Comparison of ENCODE assay signal across 8 cellular contexts in the genomic region with DNA sequence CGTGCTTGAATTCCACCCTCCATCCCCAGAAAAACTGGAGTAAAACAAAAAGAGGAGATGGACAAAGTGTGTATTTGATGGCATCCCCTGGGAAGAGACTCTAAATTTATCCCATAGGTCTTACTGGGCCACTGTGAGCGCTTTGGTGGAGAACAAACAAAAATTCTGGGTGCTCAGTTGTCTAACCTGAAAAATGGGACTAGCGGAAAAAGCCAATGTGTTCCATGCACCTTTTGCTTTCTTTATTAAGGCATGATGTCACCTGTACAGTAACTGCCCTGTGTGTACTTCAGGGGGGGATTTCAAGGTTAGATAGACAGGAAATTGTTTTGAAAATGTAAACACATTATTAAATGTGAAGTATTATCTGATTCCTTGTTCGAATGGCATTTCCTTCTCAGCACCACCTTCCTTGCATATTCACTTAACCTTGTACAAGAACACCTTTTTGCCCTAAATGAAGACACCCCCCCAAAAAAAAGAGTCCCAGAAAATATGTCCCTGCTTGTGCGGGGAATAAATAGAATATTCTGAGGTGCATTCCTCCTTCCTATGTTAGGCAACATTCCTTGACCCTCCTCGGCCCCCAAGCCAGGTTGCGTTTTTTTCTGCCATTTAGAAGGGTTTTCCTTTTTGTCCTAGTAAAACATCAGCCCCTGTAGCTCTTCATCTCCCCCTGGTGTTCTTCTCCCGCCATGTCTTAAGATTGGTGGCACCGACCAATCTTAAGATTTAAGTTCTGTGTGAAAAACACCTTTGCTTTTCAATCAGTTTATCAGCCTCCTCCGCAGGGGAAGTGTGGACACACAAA. TPM values are rescaled to one million over a fixed set of nuclear protein-coding genes. Genes with fewer than 3 reads are reported as not detected.
A peak's percentile ranks its signal among the peaks of the same experiment; 100 is the strongest.
DNase-seq lines count a peak whose midpoint lies in the region; ATAC-seq, FAIRE-seq and TF ChIP-seq lines count a peak whose summit lies in the region.

No MANE protein-coding gene starts in this region.

- peaks cover 15% of the 10 kb centered on the region for H3K4me1 Mint-ChIP-seq in activated B cell treated with CpG ODN at 0.5 μM for 24 hours

- H3K9me3 Mint-ChIP-seq in activated B cell treated with CpG ODN at 0.5 μM for 24 hours: no peaks in the 10 kb centered on the region

- H3K36me3 Mint-ChIP-seq in activated B cell treated with CpG ODN at 0.5 μM for 24 hours (ENCODE audit: low read depth): no peaks in the 10 kb centered on the region

- DNase-seq in 8988T (peak; percentile 39), GM12891 (ENCODE audit: insufficient read length, low spot score) (peak; percentile 46), NAMALWA (ENCODE audit: low spot score) (peak; percentile 74), activated B cell treated with CpG ODN at 0.5 μM for 24 hours (no peak), lung microvascular endothelial cell (ENCODE audit: low read depth in 2 of 2) (peak; percentile 54 to 79)
- DNase-seq in stimulated activated CD4-positive, alpha-beta T cell treated with anti-CD3 and anti-CD28 coated beads, TNF-alpha, amount 100 ng/mL, for 48 hours (ENCODE audit: low read depth in 3 of 3): peak; percentile 14 to 29 (median 25)

- H3K4me1 ChIP-seq in duodenal mucosa (ENCODE audit: control insufficient read depth in 1 of 2, insufficient read depth in 2 of 2, low read length in 2 of 2): peaks cover 16 to 17% of the 10 kb centered on the region in 2 donors

- H3K27me3 ChIP-seq in duodenal mucosa (ENCODE audit: control insufficient read depth in 1 of 2, insufficient read depth in 2 of 2, low read length in 2 of 2): peaks cover 0 to 4% of the 10 kb centered on the region in 2 donors

- H3K27ac ChIP-seq in duodenal mucosa (ENCODE audit: low read depth, low read length): no peak overlapping the region

- H3K27ac Mint-ChIP-seq in activated B cell treated with CpG ODN at 0.5 μM for 24 hours: no peak overlapping the region

- no peaks in the 10 kb centered on the region for H3K9me3 ChIP-seq in duodenal mucosa (ENCODE audit: control insufficient read depth in 1 of 2, low read length in 2 of 2)

- no peak for TF ChIP-seq CTCF in activated B cell treated with CpG ODN at 0.5 μM for 24 hours (IDR thresholded peaks at IDR 0.05)

- peaks cover 36% of the 10 kb centered on the region for H3K27me3 Mint-ChIP-seq in activated B cell treated with CpG ODN at 0.5 μM for 24 hours

- ATAC-seq in activated B cell treated with CpG ODN at 0.5 μM for 24 hours (ENCODE audit: low read depth) (peak; percentile 51), GM21619 (IDR thresholded peaks at IDR 0.05; ENCODE audit: unreplicated experiment) (no peak)

- peak; percentile 54 for FAIRE-seq in GM12891 (lab: Jason Lieb, UNC)

- POLR2A ChIA-PET in activated B cell treated with CpG ODN at 0.5 μM for 24 hours (lab: Charles Lee): interaction anchor here (0.5 to 1.0 kb wide), 2 partner anchors 9 to 633 kb away, joined by 3 to 4 read pairs; no protein-coding TSS in a partner anchor

- CTCF ChIA-PET in activated B cell treated with CpG ODN at 0.5 μM for 24 hours (lab: Charles Lee): interaction anchor here (0.7 to 3.7 kb wide), 15 partner anchors 9 to 633 kb away, joined by 3 to 42 read pairs (median 4); no protein-coding TSS in a partner anchor

- peak overlapping the region; percentile 86 for H3K4me3 Mint-ChIP-seq in activated B cell treated with CpG ODN at 0.5 μM for 24 hours

- H3K4me3 ChIP-seq in duodenal mucosa (ENCODE audit: low read depth in 1 of 2, low read length in 2 of 2): peak overlapping the region; percentile 72 to 85

- peak overlapping the region; percentile 58 to 73 for H3K9ac ChIP-seq in duodenal mucosa (ENCODE audit: low read depth in 1 of 2, low read length in 2 of 2)

- H3K36me3 ChIP-seq in duodenal mucosa (ENCODE audit: control insufficient read depth in 1 of 2, insufficient read depth in 2 of 2, low read length in 2 of 2): peaks cover 0 to 6% of the 10 kb centered on the region in 2 donors

- TF ChIP-seq POLR2A in GM12891 (IDR thresholded peaks at IDR 0.05; ENCODE audit: low read depth, low read length): no peak

- intact Hi-C loops in activated B cell treated with CpG ODN at 0.5 μM for 24 hours (cut with micrococcal nuclease): loop anchor here (1.0 to 5.0 kb wide), 5 partner anchors 215 to 634 kb away; no protein-coding TSS in a partner anchor

TF ChIP-seq in GM12891, 5 proteins besides CTCF, POLR2A, EP300 and RAD21:
- TF ChIP-seq SPI1 (IDR thresholded peaks at IDR 0.05; ENCODE audit: low read depth, low read length) (no peak), PAX5 (IDR thresholded peaks at IDR 0.05; ENCODE audit: insufficient read depth, low read length, severe bottlenecking) (no peak), POU2F2 (IDR thresholded peaks at IDR 0.05; ENCODE audit: low read depth, low read length) (no peak), POLR2AphosphoS5 (IDR thresholded peaks at IDR 0.05; ENCODE audit: low read depth, low read length) (no peak), TAF1 (IDR thresholded peaks at IDR 0.05; ENCODE audit: low read depth, low read length) (no peak)

RNA-seq across cellular contexts. Expression of gene EDN1, which starts 1.1 kb away (rescaled TPM):
- 0.65 TPM for polyA plus RNA-seq in GM12891 (2012; ENCODE audit: low read depth, missing spikeins)
- total RNA-seq in activated B cell treated with CpG ODN at 0.5 μM for 24 hours (0.56 and 0.91 TPM in 2 replicates), lung microvascular endothelial cell (110 and 268 TPM in 2 replicates)

Comparison
In these comparisons a context has a peak if more than half of its experiments do, and no peak if none do; other contexts are left out.
1. RNA of gene EDN1, which starts 1.1 kb away (total RNA-seq): 110 to 268 TPM in lung microvascular endothelial cell; 0.56 to 0.91 TPM in activated B cell treated with CpG ODN at 0.5 μM for 24 hours; every median in the first group is over 10 times any median in the second.